In genomic region chr20:38962898-38963484, GRCh38 we compare ENCODE assay signal across 8 cellular contexts. TPM values are rescaled to one million over a fixed set of nuclear protein-coding genes. Genes with fewer than 3 reads are reported as not detected.
DNase-seq lines count a peak whose midpoint lies in the region; ATAC-seq and TF ChIP-seq lines count a peak whose summit lies in the region.

No MANE protein-coding gene starts in this region.

- H3K27ac Mint-ChIP-seq in activated naive CD4-positive, alpha-beta T cell treated with anti-CD3 and anti-CD28 coated beads for 36 hours, result peak overlapping the region; percentile 80
- H3K27ac Mint-ChIP-seq in activated CD4-positive, alpha-beta memory T cell treated with anti-CD3 and anti-CD28 coated beads, Interleukin-2, amount 10 ng/mL, durations not matched to agents 7 days and 5 days, result peak overlapping the region; percentile 69

- peak overlapping the region; percentile 96 for H3K4me3 ChIP-seq in iPS-18c (ENCODE audit: insufficient read depth, low read depth, low read length)
- peak overlapping the region; percentile 76 for H3K4me3 ChIP-seq in thoracic aorta

- no peak for TF ChIP-seq CTCF in thoracic aorta (IDR thresholded peaks at IDR 0.05)

- DNase-seq in activated naive CD4-positive, alpha-beta T cell treated with anti-CD3 and anti-CD28 coated beads for 36 hours, result no peak
- no peak for DNase-seq in activated naive CD4-positive, alpha-beta T cell treated with Interleukin-2 at 50 U/mL for 16 hours
- no peak for DNase-seq in activated CD4-positive, alpha-beta memory T cell treated with anti-CD3 and anti-CD28 coated beads, Interleukin-2, amount 10 ng/mL, durations not matched to agents 7 days and 5 days
- DNase-seq in thoracic aorta (ENCODE audit: low spot score), result no peak
- DNase-seq in NCI-H1417 (lab: John Stamatoyannopoulos, UW), result no peak
- no peak for DNase-seq in hepatic stellate cell (ENCODE audit: low spot score)

- POLR2A ChIA-PET in activated CD4-positive, alpha-beta memory T cell treated with anti-CD3 and anti-CD28 coated beads, Interleukin-2, amount 10 ng/mL, durations not matched to agents 7 days and 5 days (lab: Charles Lee), result interaction anchor here (0.9 to 3.2 kb wide), 18 partner anchors 9 to 1784 kb away, joined by 3 to 65 read pairs (median 6); partner anchors contain the start of genes FAM83D, MROH8, PPP1R16B and RPN2

- H3K4me3 Mint-ChIP-seq in activated naive CD4-positive, alpha-beta T cell treated with anti-CD3 and anti-CD28 coated beads for 36 hours, result peak overlapping the region; percentile 95
- peak overlapping the region; percentile 88 for H3K4me3 Mint-ChIP-seq in activated CD4-positive, alpha-beta memory T cell treated with anti-CD3 and anti-CD28 coated beads, Interleukin-2, amount 10 ng/mL, durations not matched to agents 7 days and 5 days

- H3K4me1 ChIP-seq in thoracic aorta (ENCODE audit: control insufficient read depth in 1 of 2, low read depth in 2 of 2), result peaks cover 5 to 19% of the 10 kb centered on the region in 2 donors

- CTCF ChIA-PET in activated naive CD4-positive, alpha-beta T cell treated with anti-CD3 and anti-CD28 coated beads for 36 hours (lab: Charles Lee), result interaction anchor here (1.0 to 5.4 kb wide), 6 partner anchors 33 to 237 kb away, joined by 4 to 33 read pairs (median 10); partner anchors contain the start of gene FAM83D
- CTCF ChIA-PET in activated CD4-positive, alpha-beta memory T cell treated with anti-CD3 and anti-CD28 coated beads, Interleukin-2, amount 10 ng/mL, durations not matched to agents 7 days and 5 days (lab: Charles Lee), result interaction anchor here (0.6 to 5.2 kb wide), 20 partner anchors 11 to 490 kb away, joined by 3 to 63 read pairs (median 4); partner anchors contain the start of genes ACTR5, FAM83D and RALGAPB

- H3K36me3 ChIP-seq in thoracic aorta, result no peaks in the 10 kb centered on the region

- H3K27ac ChIP-seq in thoracic aorta, result peak overlapping the region; percentile 68 to 82

- ATAC-seq in thoracic aorta (ENCODE audit: insufficient number of reproducible peaks, low FRiP score, low read depth), result no peak
- no peak for ATAC-seq in HG03442 (IDR thresholded peaks at IDR 0.05; ENCODE audit: unreplicated experiment)

- H3K27me3 ChIP-seq in thoracic aorta (replicated peaks; ENCODE audit: insufficient read depth), result no peaks in the 10 kb centered on the region

- H3K9me3 ChIP-seq in iPS-18c (ENCODE audit: control insufficient read depth, insufficient read depth, low read length) (no peaks in the 10 kb centered on the region), thoracic aorta (no peaks in the 10 kb centered on the region)

- peaks cover 7% of the 10 kb centered on the region for H3K36me3 Mint-ChIP-seq in activated naive CD4-positive, alpha-beta T cell treated with anti-CD3 and anti-CD28 coated beads for 36 hours (ENCODE audit: low read depth)
- peaks cover 4% of the 10 kb centered on the region for H3K36me3 Mint-ChIP-seq in activated CD4-positive, alpha-beta memory T cell treated with anti-CD3 and anti-CD28 coated beads, Interleukin-2, amount 10 ng/mL, durations not matched to agents 7 days and 5 days (ENCODE audit: low read depth)

- H3K4me1 Mint-ChIP-seq in activated naive CD4-positive, alpha-beta T cell treated with anti-CD3 and anti-CD28 coated beads for 36 hours (ENCODE audit: low read depth), result peaks cover 32% of the 10 kb centered on the region
- peaks cover 31% of the 10 kb centered on the region for H3K4me1 Mint-ChIP-seq in activated CD4-positive, alpha-beta memory T cell treated with anti-CD3 and anti-CD28 coated beads, Interleukin-2, amount 10 ng/mL, durations not matched to agents 7 days and 5 days

- H3K27me3 Mint-ChIP-seq in activated naive CD4-positive, alpha-beta T cell treated with anti-CD3 and anti-CD28 coated beads for 36 hours (ENCODE audit: low read depth), result no peaks in the 10 kb centered on the region
- H3K27me3 Mint-ChIP-seq in activated CD4-positive, alpha-beta memory T cell treated with anti-CD3 and anti-CD28 coated beads, Interleukin-2, amount 10 ng/mL, durations not matched to agents 7 days and 5 days, result no peaks in the 10 kb centered on the region

- no peaks in the 10 kb centered on the region for H3K9me3 Mint-ChIP-seq in activated naive CD4-positive, alpha-beta T cell treated with anti-CD3 and anti-CD28 coated beads for 36 hours
- no peaks in the 10 kb centered on the region for H3K9me3 Mint-ChIP-seq in activated CD4-positive, alpha-beta memory T cell treated with anti-CD3 and anti-CD28 coated beads, Interleukin-2, amount 10 ng/mL, durations not matched to agents 7 days and 5 days

- intact Hi-C loops in activated naive CD4-positive, alpha-beta T cell treated with anti-CD3 and anti-CD28 coated beads for 36 hours (cut with micrococcal nuclease), result loop anchor here (1.0 to 5.0 kb wide), 7 partner anchors 37 to 491 kb away; partner anchors contain the start of genes ACTR5, FAM83D, PPP1R16B and RALGAPB

RNA-seq across cellular contexts. Expression of gene DHX35, which starts 0.8 kb away (rescaled TPM):
- 10 to 100 TPM in 1 of 2 experiments, 1 to 10 TPM in 1; 9.5 to 10.3 TPM for total RNA-seq in activated naive CD4-positive, alpha-beta T cell treated with anti-CD3 and anti-CD28 coated beads for 36 hours
- total RNA-seq in activated CD4-positive, alpha-beta memory T cell treated with anti-CD3 and anti-CD28 coated beads, Interleukin-2, amount 10 ng/mL, durations not matched to agents 7 days and 5 days, result 1 to 10 TPM; 7.1 to 7.2 TPM
- total RNA-seq in thoracic aorta, result 10 to 100 TPM; 17.9 to 23.8 TPM

RNA-seq across cellular contexts. Expression of gene FAM83D, which starts 36.8 kb away (rescaled TPM):
- total RNA-seq in activated naive CD4-positive, alpha-beta T cell treated with anti-CD3 and anti-CD28 coated beads for 36 hours, result 10 to 100 TPM; 13.6 TPM
- 10 to 100 TPM; 18.9 to 19.9 TPM for total RNA-seq in activated CD4-positive, alpha-beta memory T cell treated with anti-CD3 and anti-CD28 coated beads, Interleukin-2, amount 10 ng/mL, durations not matched to agents 7 days and 5 days
- 1 to 10 TPM; 5.7 to 6.6 TPM for total RNA-seq in thoracic aorta
